In genomic region chr12:2256915-2257314, GRCh38 we compare ENCODE assay signal across 19 cellular contexts.
DNase-seq lines count a peak whose midpoint lies in the region; ATAC-seq and TF ChIP-seq lines count a peak whose summit lies in the region.
"Had no signal": no experiment of that assay in that cellular context is flagged by ENCODE, and none has a peak within 500 bp of the region (broad histone marks: within the 10 kb centered on the region; RNA-seq: fewer than 3 reads in every experiment).

No MANE protein-coding gene starts in this region.

- TF ChIP-seq POLR2A in gastrocnemius medialis (IDR thresholded peaks at IDR 0.05): no peak

- POLR2A ChIA-PET in SK-N-SH (lab: Yijun Ruan, JAX) (no interaction called here), MCF 10A (lab: Yijun Ruan, JAX) (no interaction called here)

- H3K9me2 ChIP-seq in SK-N-SH: no peaks in the 10 kb centered on the region

- H3F3A ChIP-seq in SK-N-SH (replicated peaks; ENCODE audit: insufficient read depth): peaks cover 4% of the 10 kb centered on the region

- H3K36me3 Mint-ChIP-seq in MCF 10A (ENCODE audit: insufficient read depth, unreplicated experiment): no peaks in the 10 kb centered on the region

- H3K27ac ChIP-seq in SK-N-SH (ENCODE audit: low read depth in 2 of 2, low read length in 1 of 2) (peak overlapping the region; percentile 9 to 57; a peak in 3 of 4 replicates), gastrocnemius medialis (no peak overlapping the region)
- H3K27ac ChIP-seq: neutrophil, right lobe of liver, VCaP had no signal

- H3K9ac ChIP-seq in SK-N-SH: no peak overlapping the region

- H3K27ac Mint-ChIP-seq in MCF 10A (ENCODE audit: low read depth, unreplicated experiment): no peak overlapping the region
- H3K27ac Mint-ChIP-seq: T-helper 1 cell treated with Interleukin-12 subunit alpha and Interleukin-12 subunit beta and Interleukin-4 antibody, amounts not matched to agents 30 μg/mL and 1 μg/mL, for 36 hours had no signal

- no peak for TF ChIP-seq RAD21 in SK-N-SH (IDR thresholded peaks at IDR 0.05; ENCODE audit: low read length)

- 0 out of 2 replicates have a peak overlapping the region, but pooled peaks have one; percentile 17 for H2AFZ ChIP-seq in SK-N-SH (ENCODE audit: low read depth)

- H3K9me3 Mint-ChIP-seq in MCF 10A (ENCODE audit: unreplicated experiment): peaks cover 8% of the 10 kb centered on the region

- TF ChIP-seq EP300 in SK-N-SH (IDR thresholded peaks at IDR 0.05; ENCODE audit: borderline replicate concordance in 1 of 2, low read depth in 1 of 2, low read length in 1 of 2): no peak

- TF ChIP-seq CTCF in SK-N-SH (IDR thresholded peaks at IDR 0.05) (no peak), fibroblast of villous mesenchyme (IDR thresholded peaks at IDR 0.05; ENCODE audit: insufficient read depth, low read depth, low read length) (no peak), gastrocnemius medialis (IDR thresholded peaks at IDR 0.05 in 4 of 5, conservative IDR thresholded peaks at IDR 0.05 in 1 of 5) (no peak), MCF 10A (IDR thresholded peaks at IDR 0.05; ENCODE audit: unreplicated experiment) (no peak)

- no peak overlapping the region for H3K4me3 ChIP-seq in SK-N-SH (ENCODE audit: low read depth in 2 of 2, low read length in 1 of 2)
- no peak overlapping the region for H3K4me3 ChIP-seq in fibroblast of villous mesenchyme (ENCODE audit: low read depth, low read length)
- H3K4me3 ChIP-seq in gastrocnemius medialis: no peak overlapping the region
- H3K4me3 ChIP-seq: right lobe of liver had no signal

- no peaks in the 10 kb centered on the region for H3K4me1 Mint-ChIP-seq in MCF 10A (ENCODE audit: insufficient read depth, unreplicated experiment)

- peaks cover 12% of the 10 kb centered on the region for H3K27me3 Mint-ChIP-seq in MCF 10A (ENCODE audit: insufficient read depth, unreplicated experiment)

- H3K4me2 ChIP-seq in SK-N-SH: no peak overlapping the region

- H3K4me1 ChIP-seq in SK-N-SH (ENCODE audit: control insufficient read depth in 1 of 2, insufficient read depth in 2 of 2, low read depth in 1 of 2, low read length in 1 of 2) (peaks cover 5 to 20% of the 10 kb centered on the region in 2 experiments; a peak in 2 of 4 replicates), gastrocnemius medialis (no peaks in the 10 kb centered on the region)
- H3K4me1 ChIP-seq: right lobe of liver had no signal

- intact Hi-C loops in gastrocnemius medialis (cut with DNase I; ENCODE audit: low total_unique reads) (no loop called here), MCF 10A (cut with micrococcal nuclease) (no loop called here)

- BruUV-seq in MCF 10A (replicated peaks; lab: Mats Ljungman, UMichigan): no TSS peak

- H3K36me3 ChIP-seq in SK-N-SH (replicated peaks in 1 of 2; ENCODE audit: control insufficient read depth in 1 of 2, insufficient read depth in 2 of 2, low read length in 1 of 2) (no peaks in the 10 kb centered on the region), gastrocnemius medialis (no peaks in the 10 kb centered on the region)
- H3K36me3 ChIP-seq: neutrophil, right lobe of liver had no signal

- in situ Hi-C loops in gastrocnemius medialis (cut with MboI; ENCODE audit: low sequenced_read_pairs in 4 of 4): loop anchor here in 1 of 4 donors (25.0 kb wide), 1 partner anchor 195 kb away; the partner anchor contains the start of gene CACNA1C

- no peaks in the 10 kb centered on the region for H4K20me1 ChIP-seq in SK-N-SH (ENCODE audit: insufficient read depth)

- H3K9me3 ChIP-seq in SK-N-SH (no peaks in the 10 kb centered on the region), gastrocnemius medialis (no peaks in the 10 kb centered on the region)
- H3K9me3 ChIP-seq: right lobe of liver had no signal

- ATAC-seq in gastrocnemius medialis (peak; percentile 42 to 62), GM21526 (IDR thresholded peaks at IDR 0.05; ENCODE audit: low FRiP score, unreplicated experiment) (no peak)
- ATAC-seq: esophagus mucosa, left colon had no signal

- peak; percentile 93 for DNase-seq in EL
- DNase-seq in SK-N-SH: no peak
- peak; percentile 66 for DNase-seq in fibroblast of villous mesenchyme (ENCODE audit: low read depth)
- no peak for DNase-seq in gastrocnemius medialis
- DNase-seq in SHP77 treated with DMSO at 0.1 percent for 48 hours (lab: John Stamatoyannopoulos, UW): no peak
- no peak for DNase-seq in MCF 10A (ENCODE audit: unreplicated experiment)
- DNase-seq: activated CD4-positive, alpha-beta T cell treated with anti-CD3 and anti-CD28 coated beads, Interleukin-2, amount 50 U/mL, for 4 hours; activated naive CD4-positive, alpha-beta T cell treated with Interleukin-2 at 50 U/mL for 16 hours; H7; Karpas-422; left colon; NCI-H1417 treated with DMSO at 0.1 percent for 48 hours; NCI-H2171 treated with DMSO at 0.1 percent for 48 hours; right lobe of liver had no signal

- no peak overlapping the region for H3K4me3 Mint-ChIP-seq in MCF 10A (ENCODE audit: unreplicated experiment)
- H3K4me3 Mint-ChIP-seq: T-helper 1 cell treated with Interleukin-12 subunit alpha and Interleukin-12 subunit beta and Interleukin-4 antibody, amounts not matched to agents 30 μg/mL and 1 μg/mL, for 36 hours had no signal

- H3K79me2 ChIP-seq in SK-N-SH (ENCODE audit: insufficient read depth): no peaks in the 10 kb centered on the region

- CTCF ChIA-PET in SK-N-SH (lab: Yijun Ruan, JAX) (no interaction called here), MCF 10A (lab: Yijun Ruan, JAX) (no interaction called here)

- H3K27me3 ChIP-seq in SK-N-SH (ENCODE audit: insufficient read depth) (no peaks in the 10 kb centered on the region), gastrocnemius medialis (no peaks in the 10 kb centered on the region)
- H3K27me3 ChIP-seq: neutrophil, right lobe of liver had no signal

- WGBS in SK-N-SH (ENCODE audit: low lambda C conversion rate): 56% methylated on average over 4 of the region's 7 CpGs

TF ChIP-seq in SK-N-SH, 30 proteins besides CTCF, POLR2A, EP300 and RAD21:
- TF ChIP-seq TEAD4 (IDR thresholded peaks at IDR 0.05; ENCODE audit: borderline replicate concordance, insufficient read depth) (no peak), TCF12 (IDR thresholded peaks at IDR 0.05) (no peak), FOSL2 (IDR thresholded peaks at IDR 0.05; ENCODE audit: borderline replicate concordance, low read depth) (peak; percentile 30; the same call in 1 of the 2 replicates)

Comparison
In these comparisons a context has a peak if more than half of its experiments do, and no peak if none do; other contexts are left out.
1. DNase-seq: peak in EL (single experiment) and fibroblast of villous mesenchyme (single experiment); none in SK-N-SH (single experiment), gastrocnemius medialis (0 of 2), SHP77 treated with DMSO at 0.1 percent for 48 hours (single experiment) and MCF 10A (single experiment).
2. H3K27ac ChIP-seq: peak in SK-N-SH (2 of 2); none in gastrocnemius medialis (0 of 4).